Comparison of ENCODE assay signal across 19 cellular contexts in the genomic region with DNA sequence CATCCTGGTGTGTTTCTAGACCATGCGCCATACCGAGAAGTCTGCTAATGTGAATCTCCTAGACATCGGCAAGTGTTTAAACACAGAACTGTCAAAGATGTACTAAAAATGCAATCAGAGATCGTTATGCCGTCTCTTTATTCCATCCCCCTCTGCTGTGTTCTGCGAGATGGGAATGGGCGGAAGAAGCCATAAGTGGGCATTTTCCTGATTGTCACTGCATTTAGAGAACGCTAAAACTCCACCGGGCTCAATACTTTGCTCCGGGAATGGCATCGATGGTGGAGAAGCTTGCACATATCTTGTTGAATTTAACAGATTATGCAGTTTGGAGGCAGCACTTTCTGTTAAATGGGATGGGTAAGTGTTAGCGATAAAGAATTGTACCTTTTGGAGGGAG. TPM values are rescaled to one million over a fixed set of nuclear protein-coding genes. Genes with fewer than 3 reads are reported as not detected.
"Had no signal": no experiment of that assay in that cellular context is flagged by ENCODE, and none has a peak within 500 bp of the region (broad histone marks: within the 10 kb centered on the region; RNA-seq: fewer than 3 reads in every experiment).

No MANE protein-coding gene starts in this region.

- H3K4me3 ChIP-seq: SJSA1, SK-N-MC had no signal

- H3K27ac ChIP-seq: SJSA1, SK-N-MC had no signal

- H3K4me1 ChIP-seq: SJSA1 had no signal

- H3K9me3 ChIP-seq: SJSA1 had no signal

- H3K36me3 ChIP-seq: SJSA1 had no signal

- DNase-seq: KBM-7, NCI-H1092, NCI-H1436 treated with DMSO at 0.1 percent for 48 hours, NCI-H187 treated with DMSO at 0.1 percent for 48 hours, NCI-H2029 treated with DMSO at 0.1 percent for 48 hours, NCI-H2171, NCI-H226, NCI-H446, NCI-H510A, NCI-H524 treated with DMSO at 0.1 percent for 48 hours, NCI-H69, NCI-H774, Right ventricle myocardium superior, SIG-M5 had no signal

RNA-seq across cellular contexts. Expression of a gene that starts 55.8 kb away (rescaled TPM):
- total RNA-seq: HT-29, LHCN-M2, MCF 10A, Right ventricle myocardium superior, SJSA1 had no signal
